In genomic region chr19:13053238-13053637, GRCh38 we compare ENCODE assay signal across 2 cellular contexts.
TF ChIP-seq lines count a peak whose summit lies in the region.

No MANE protein-coding gene starts in this region.

TF ChIP-seq in SK-N-SH, 30 proteins besides CTCF, POLR2A, EP300 and RAD21 (continued from another document):
- TF ChIP-seq ZBTB33 (IDR thresholded peaks at IDR 0.05; ENCODE audit: borderline replicate concordance, low read depth) (no peak), USF1 (IDR thresholded peaks at IDR 0.05; ENCODE audit: borderline replicate concordance, low read depth) (no peak), TEAD4 (IDR thresholded peaks at IDR 0.05; ENCODE audit: borderline replicate concordance, insufficient read depth) (no peak), MXI1 (IDR thresholded peaks at IDR 0.05; ENCODE audit: low read depth, low read length) (no peak), NRF1 (IDR thresholded peaks at IDR 0.05; ENCODE audit: low read depth, low read length) (no peak), RXRA (IDR thresholded peaks at IDR 0.05; ENCODE audit: borderline replicate concordance, low read depth) (no peak), JUND (IDR thresholded peaks at IDR 0.05) (no peak), RCOR1 (IDR thresholded peaks at IDR 0.05; ENCODE audit: low read length) (no peak), ELF1 (IDR thresholded peaks at IDR 0.05) (no peak)

TF ChIP-seq in SK-N-SH treated with all-trans-retinoic acid at 6 μM for 48 hours, 23 proteins besides CTCF, POLR2A, EP300 and RAD21 (continued from another document):
- TF ChIP-seq CREB5 (CRISPR knock-in tag; IDR thresholded peaks at IDR 0.05; ENCODE audit: low read depth): no peak
- no peak for TF ChIP-seq ZNF565 (CRISPR knock-in tag; conservative IDR thresholded peaks at IDR 0.05; ENCODE audit: low read depth)
- TF ChIP-seq ZFP3 (CRISPR knock-in tag; IDR thresholded peaks at IDR 0.05): no peak
- TF ChIP-seq PPARA (CRISPR knock-in tag; IDR thresholded peaks at IDR 0.05; ENCODE audit: borderline replicate concordance): no peak
- TF ChIP-seq CSRNP3 (CRISPR knock-in tag; IDR thresholded peaks at IDR 0.05): no peak
- no peak for TF ChIP-seq GLIS3 (CRISPR knock-in tag; IDR thresholded peaks at IDR 0.05)
- no peak for TF ChIP-seq TSHZ2 (CRISPR knock-in tag; IDR thresholded peaks at IDR 0.05)
